ENCODE assay signal across 8 cellular contexts in the genomic region with DNA sequence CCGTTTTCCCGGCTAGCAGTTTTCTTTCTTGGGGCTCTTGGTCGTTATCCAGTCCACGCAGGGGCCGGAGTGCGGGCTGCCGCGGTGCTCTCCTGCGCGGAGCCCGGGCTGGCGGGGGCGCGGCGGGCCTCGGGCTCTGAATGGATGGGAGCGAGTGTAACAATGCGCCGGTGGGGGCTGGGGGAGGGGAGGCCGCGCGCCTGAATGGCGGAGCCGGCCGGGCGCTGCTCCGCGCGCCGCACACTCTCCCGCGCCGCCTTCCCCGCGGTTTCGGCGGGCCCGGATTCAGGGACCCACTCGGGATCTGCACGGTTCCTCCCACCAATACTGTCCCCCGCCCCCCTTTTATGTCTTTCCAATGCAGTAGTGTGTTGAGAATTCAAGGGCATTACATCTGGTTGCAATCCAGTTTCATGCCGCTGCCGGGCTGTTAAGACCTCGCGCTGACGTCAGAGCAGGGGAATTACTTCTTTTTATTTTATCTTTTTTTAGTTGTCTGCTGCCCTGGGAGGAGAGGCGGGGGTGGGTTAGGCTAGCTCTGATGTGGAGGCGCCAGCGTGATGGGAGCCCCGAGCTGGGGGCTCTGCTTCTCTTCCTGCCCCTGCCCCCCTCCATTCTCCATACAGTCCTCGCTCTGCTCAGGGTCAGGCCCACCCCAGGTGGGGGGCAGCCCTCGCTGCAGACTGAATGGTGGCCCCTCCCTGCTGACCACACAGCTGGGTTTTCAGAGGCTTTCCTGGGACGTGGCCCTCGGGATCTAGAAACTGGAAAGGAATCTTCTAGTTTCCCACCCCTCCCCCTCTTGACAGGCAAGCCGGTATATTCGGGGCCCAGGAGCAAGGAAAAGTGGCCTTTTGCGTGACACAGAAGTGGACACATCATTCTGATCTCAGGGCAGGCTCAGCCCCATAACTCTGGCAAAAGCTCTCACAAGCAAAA. TPM values are rescaled to one million over a fixed set of nuclear protein-coding genes. Genes with fewer than 3 reads are reported as not detected.
DNase-seq lines count a peak whose midpoint lies in the region; ATAC-seq and TF ChIP-seq lines count a peak whose summit lies in the region.

No MANE protein-coding gene starts in this region.

- H2AFZ ChIP-seq in hepatocyte = peak overlapping the region; percentile 29

- H3K27ac Mint-ChIP-seq in T-helper 17 cell = peak overlapping the region; percentile 91

- peaks cover 40% of the 10 kb centered on the region for H3K4me1 ChIP-seq in hepatocyte (ENCODE audit: insufficient read depth)

- POLR2A ChIA-PET in AG04450 (lab: Yijun Ruan, JAX) = interaction anchor here (0.5 to 1.2 kb wide), 5 partner anchors 8 to 187 kb away, joined by 3 to 9 read pairs (median 6); a partner anchor contains a TSS

- WGBS in hepatocyte (ENCODE audit: low lambda C conversion rate, missing lambda C conversion rate) = 6% methylated on average over 21 of the region's 57 CpGs

- DNase-seq in AG04450 (ENCODE audit: low read depth, low spot score) = peak; percentile 59
- peak in 46 of 76 experiments; percentile 15 to 66 (median 42) for DNase-seq in HUDEP-2 (lab: John Stamatoyannopoulos, UW; ENCODE audit: unreplicated experiment in 76 of 76)
- peak; percentile 45 to 53 (median 48) for DNase-seq in T-helper 17 cell
- peak in 50 of 58 donors; percentile 25 to 75 (median 60) for DNase-seq in anterior cingulate cortex (lab: John Stamatoyannopoulos, UW)
- peak; percentile 90 for DNase-seq in hepatocyte (ENCODE audit: low spot score)
- DNase-seq in retina = peak; percentile 88
- no peak for DNase-seq in NCI-H446 treated with DMSO at 0.1 percent for 48 hours (lab: John Stamatoyannopoulos, UW)

- peak; percentile 32 for ATAC-seq in GM19035 (IDR thresholded peaks at IDR 0.05; ENCODE audit: unreplicated experiment)
- peak; percentile 69 for ATAC-seq in T-helper 17 cell

- H3K27me3 Mint-ChIP-seq in T-helper 17 cell = peaks cover 5% of the 10 kb centered on the region

- H3K27ac ChIP-seq in AG04450 (ENCODE audit: low read depth, low read length) (peak overlapping the region; percentile 97), hepatocyte (peak overlapping the region; percentile 100)

- H3K79me2 ChIP-seq in hepatocyte = peaks cover 68% of the 10 kb centered on the region

- H3K4me2 ChIP-seq in hepatocyte = peak overlapping the region; percentile 90

- H3K4me3 Mint-ChIP-seq in T-helper 17 cell = peak overlapping the region; percentile 93

- TF ChIP-seq CTCF in AG04450 (IDR thresholded peaks at IDR 0.05; ENCODE audit: low read depth, low read length) (no peak), hepatocyte (IDR thresholded peaks at IDR 0.05; ENCODE audit: poor library complexity) (peak; percentile 2)

- no peaks in the 10 kb centered on the region for H3K36me3 Mint-ChIP-seq in T-helper 17 cell (ENCODE audit: low read depth)

- peaks cover 23% of the 10 kb centered on the region for H4K20me1 ChIP-seq in hepatocyte (ENCODE audit: insufficient read depth, poor library complexity, severe bottlenecking)

- peaks cover 24% of the 10 kb centered on the region for H3K4me1 Mint-ChIP-seq in T-helper 17 cell

- H3K4me3 ChIP-seq in AG04450 (ENCODE audit: low read depth, low read length) (peak overlapping the region; percentile 81), hepatocyte (peak overlapping the region; percentile 95)

- H3K9me3 ChIP-seq in AG04450 (ENCODE audit: control insufficient read depth, insufficient read depth, low read length) = no peaks in the 10 kb centered on the region
- H3K9me3 ChIP-seq in T-helper 17 cell (ENCODE audit: control insufficient read depth, low read length, poor library complexity, severe bottlenecking) = no peaks in the 10 kb centered on the region
- no peaks in the 10 kb centered on the region for H3K9me3 ChIP-seq in hepatocyte (ENCODE audit: low read depth)

- no peaks in the 10 kb centered on the region for H3K27me3 ChIP-seq in AG04450 (ENCODE audit: control insufficient read depth, insufficient read depth, low read length)
- H3K27me3 ChIP-seq in hepatocyte = no peaks in the 10 kb centered on the region

- H3K36me3 ChIP-seq in hepatocyte (replicated peaks; ENCODE audit: insufficient read depth, low read depth) = no peaks in the 10 kb centered on the region

- CTCF ChIA-PET in AG04450 (lab: Charles Lee) = interaction anchor here (0.6 to 1.1 kb wide), 2 partner anchors 114 to 234 kb away, joined by 3 to 7 read pairs; no protein-coding TSS in a partner anchor

- H3K9me2 ChIP-seq in hepatocyte (replicated peaks; ENCODE audit: insufficient read depth) = no peaks in the 10 kb centered on the region

RNA-seq across cellular contexts. Expression of a gene that starts 1.7 kb away (rescaled TPM):
- 2.1 and 3.2 TPM in 2 replicates for polyA plus RNA-seq in AG04450 (2011; rRNA removed)
- polyA minus RNA-seq in AG04450 (2011; rRNA and poly(A)+ RNA removed) = 4.2 and 5.4 TPM in 2 replicates
- total RNA-seq in T-helper 17 cell = 10 to 100 TPM; 18.4 to 18.6 TPM
- 19.2 and 23.8 TPM in 2 replicates for total RNA-seq in hepatocyte
- polyA plus RNA-seq in hepatocyte = 18.7 and 20.2 TPM in 2 replicates
